Comparison of ENCODE assay signal across 18 cellular contexts in genomic region chrX:104108955-104109354, GRCh38. TPM values are rescaled to one million over a fixed set of nuclear protein-coding genes. Genes with fewer than 3 reads are reported as not detected.
DNase-seq lines count a peak whose midpoint lies in the region; ATAC-seq and TF ChIP-seq lines count a peak whose summit lies in the region.
"Had no signal": no experiment of that assay in that cellular context is flagged by ENCODE, and none has a peak within 500 bp of the region (broad histone marks: within the 10 kb centered on the region; RNA-seq: fewer than 3 reads in every experiment).

No MANE protein-coding gene starts in this region.

- H3K4me3 ChIP-seq in KMS-11 (IDR thresholded peaks at IDR 0.05; ENCODE audit: insufficient read depth, low read depth, low read length) (no peak overlapping the region), stomach (no peak overlapping the region)
- H3K4me3 ChIP-seq: Peyer's patch had no signal

- H3K4me1 Mint-ChIP-seq in activated CD4-positive, alpha-beta memory T cell treated with anti-CD3 and anti-CD28 coated beads, Interleukin-2, amount 10 ng/mL, durations not matched to agents 7 days and 5 days, result peaks cover 39% of the 10 kb centered on the region
- peaks cover 29% of the 10 kb centered on the region for H3K4me1 Mint-ChIP-seq in activated CD4-positive, alpha-beta memory T cell treated with anti-CD3 and anti-CD28 coated beads for 36 hours (ENCODE audit: low read depth)
- H3K4me1 Mint-ChIP-seq in central memory CD8-positive, alpha-beta T cell, result peaks cover 52% of the 10 kb centered on the region
- H3K4me1 Mint-ChIP-seq in stimulated activated effector memory CD8-positive, alpha-beta T cell treated with anti-CD3 and anti-CD28 coated beads, Interleukin-12 subunit alpha, Interleukin-12 subunit beta, amount 100 ng/mL, for 72 hours, result peaks cover 43% of the 10 kb centered on the region

- peak overlapping the region; percentile 49 for H3K27ac Mint-ChIP-seq in activated CD4-positive, alpha-beta memory T cell treated with anti-CD3 and anti-CD28 coated beads, Interleukin-2, amount 10 ng/mL, durations not matched to agents 7 days and 5 days
- no peak overlapping the region for H3K27ac Mint-ChIP-seq in activated CD4-positive, alpha-beta memory T cell treated with anti-CD3 and anti-CD28 coated beads for 36 hours
- peak overlapping the region; percentile 90 for H3K27ac Mint-ChIP-seq in central memory CD8-positive, alpha-beta T cell (ENCODE audit: low read depth)
- H3K27ac Mint-ChIP-seq in stimulated activated effector memory CD8-positive, alpha-beta T cell treated with anti-CD3 and anti-CD28 coated beads, Interleukin-12 subunit alpha, Interleukin-12 subunit beta, amount 100 ng/mL, for 72 hours, result no peak overlapping the region
- H3K27ac Mint-ChIP-seq: IgD-negative memory B cell had no signal

- H2AFZ ChIP-seq in KMS-11 (ENCODE audit: low read depth), result no peak overlapping the region

- no peak for TF ChIP-seq EP300 in stomach (IDR thresholded peaks at IDR 0.05)

- H3K27ac ChIP-seq in KMS-11, result no peak overlapping the region
- H3K27ac ChIP-seq in stomach, result no peak overlapping the region
- H3K27ac ChIP-seq: Peyer's patch had no signal

- no peaks in the 10 kb centered on the region for H4K20me1 ChIP-seq in KMS-11 (ENCODE audit: insufficient read depth)

- H3K36me3 ChIP-seq in KMS-11 (ENCODE audit: insufficient read depth) (no peaks in the 10 kb centered on the region), stomach (no peaks in the 10 kb centered on the region)
- H3K36me3 ChIP-seq: Peyer's patch had no signal

- no peaks in the 10 kb centered on the region for H3K9me3 Mint-ChIP-seq in activated CD4-positive, alpha-beta memory T cell treated with anti-CD3 and anti-CD28 coated beads, Interleukin-2, amount 10 ng/mL, durations not matched to agents 7 days and 5 days
- no peaks in the 10 kb centered on the region for H3K9me3 Mint-ChIP-seq in activated CD4-positive, alpha-beta memory T cell treated with anti-CD3 and anti-CD28 coated beads for 36 hours
- H3K9me3 Mint-ChIP-seq in central memory CD8-positive, alpha-beta T cell, result no peaks in the 10 kb centered on the region
- H3K9me3 Mint-ChIP-seq in stimulated activated effector memory CD8-positive, alpha-beta T cell treated with anti-CD3 and anti-CD28 coated beads, Interleukin-12 subunit alpha, Interleukin-12 subunit beta, amount 100 ng/mL, for 72 hours, result no peaks in the 10 kb centered on the region
- H3K9me3 Mint-ChIP-seq: IgD-negative memory B cell had no signal

- H3K4me3 Mint-ChIP-seq in activated CD4-positive, alpha-beta memory T cell treated with anti-CD3 and anti-CD28 coated beads, Interleukin-2, amount 10 ng/mL, durations not matched to agents 7 days and 5 days, result no peak overlapping the region
- no peak overlapping the region for H3K4me3 Mint-ChIP-seq in activated CD4-positive, alpha-beta memory T cell treated with anti-CD3 and anti-CD28 coated beads for 36 hours
- peak overlapping the region; percentile 48 for H3K4me3 Mint-ChIP-seq in central memory CD8-positive, alpha-beta T cell
- no peak overlapping the region for H3K4me3 Mint-ChIP-seq in stimulated activated effector memory CD8-positive, alpha-beta T cell treated with anti-CD3 and anti-CD28 coated beads, Interleukin-12 subunit alpha, Interleukin-12 subunit beta, amount 100 ng/mL, for 72 hours

- H3K9ac ChIP-seq in KMS-11, result no peak overlapping the region
- H3K9ac ChIP-seq: SK-N-SH had no signal

- intact Hi-C loops in activated CD4-positive, alpha-beta memory T cell treated with anti-CD3 and anti-CD28 coated beads for 36 hours (cut with micrococcal nuclease), result no loop called here
- intact Hi-C loops in stomach (cut with DNase I; ENCODE audit: low total_unique reads), result no loop called here

- no peaks in the 10 kb centered on the region for H3K36me3 Mint-ChIP-seq in activated CD4-positive, alpha-beta memory T cell treated with anti-CD3 and anti-CD28 coated beads, Interleukin-2, amount 10 ng/mL, durations not matched to agents 7 days and 5 days (ENCODE audit: low read depth)
- H3K36me3 Mint-ChIP-seq in activated CD4-positive, alpha-beta memory T cell treated with anti-CD3 and anti-CD28 coated beads for 36 hours, result no peaks in the 10 kb centered on the region
- peaks cover 7% of the 10 kb centered on the region for H3K36me3 Mint-ChIP-seq in central memory CD8-positive, alpha-beta T cell (ENCODE audit: insufficient read depth)
- no peaks in the 10 kb centered on the region for H3K36me3 Mint-ChIP-seq in stimulated activated effector memory CD8-positive, alpha-beta T cell treated with anti-CD3 and anti-CD28 coated beads, Interleukin-12 subunit alpha, Interleukin-12 subunit beta, amount 100 ng/mL, for 72 hours
- H3K36me3 Mint-ChIP-seq: IgD-negative memory B cell had no signal

- CTCF ChIA-PET in activated CD4-positive, alpha-beta memory T cell treated with anti-CD3 and anti-CD28 coated beads, Interleukin-2, amount 10 ng/mL, durations not matched to agents 7 days and 5 days (lab: Charles Lee), result interaction anchor here (0.8 to 2.2 kb wide), 2 partner anchors 8 to 10 kb away, joined by 3 to 5 read pairs; no protein-coding TSS in a partner anchor
- CTCF ChIA-PET in activated CD4-positive, alpha-beta memory T cell treated with anti-CD3 and anti-CD28 coated beads for 36 hours (lab: Charles Lee), result no interaction called here

- H3K27me3 Mint-ChIP-seq in activated CD4-positive, alpha-beta memory T cell treated with anti-CD3 and anti-CD28 coated beads, Interleukin-2, amount 10 ng/mL, durations not matched to agents 7 days and 5 days, result no peaks in the 10 kb centered on the region
- H3K27me3 Mint-ChIP-seq in activated CD4-positive, alpha-beta memory T cell treated with anti-CD3 and anti-CD28 coated beads for 36 hours, result no peaks in the 10 kb centered on the region
- no peaks in the 10 kb centered on the region for H3K27me3 Mint-ChIP-seq in central memory CD8-positive, alpha-beta T cell

- peaks cover 27% of the 10 kb centered on the region for H3K4me1 ChIP-seq in KMS-11 (ENCODE audit: low read depth, poor library complexity, severe bottlenecking)
- peaks cover 0 to 5% (median 2%) of the 10 kb centered on the region in 4 donors for H3K4me1 ChIP-seq in stomach
- H3K4me1 ChIP-seq: Peyer's patch had no signal

- peak overlapping the region; percentile 29; the same call in 1 of the 2 replicates for H3K4me2 ChIP-seq in KMS-11
- H3K4me2 ChIP-seq: SK-N-SH had no signal

- no peak for TF ChIP-seq CTCF in KMS-11 (conservative IDR thresholded peaks at IDR 0.05; ENCODE audit: low read depth, low read length)
- TF ChIP-seq CTCF in stomach (IDR thresholded peaks at IDR 0.05), result no peak

- POLR2A ChIA-PET in activated CD4-positive, alpha-beta memory T cell treated with anti-CD3 and anti-CD28 coated beads, Interleukin-2, amount 10 ng/mL, durations not matched to agents 7 days and 5 days (lab: Charles Lee), result interaction anchor here (1.1 kb wide), 1 partner anchor 48 kb away, joined by 3 read pairs; no protein-coding TSS in a partner anchor
- POLR2A ChIA-PET in activated CD4-positive, alpha-beta memory T cell treated with anti-CD3 and anti-CD28 coated beads for 36 hours (lab: Charles Lee), result no interaction called here

- DNase-seq in activated CD4-positive, alpha-beta memory T cell treated with anti-CD3 and anti-CD28 coated beads, Interleukin-2, amount 10 ng/mL, durations not matched to agents 7 days and 5 days, result no peak
- no peak for DNase-seq in activated CD4-positive, alpha-beta memory T cell treated with anti-CD3 and anti-CD28 coated beads for 36 hours
- DNase-seq in central memory CD8-positive, alpha-beta T cell (ENCODE audit: low spot score in 2 of 2), result no peak
- no peak for DNase-seq in stimulated activated effector memory CD8-positive, alpha-beta T cell treated with anti-CD3 and anti-CD28 coated beads, Interleukin-12 subunit alpha, Interleukin-12 subunit beta, amount 100 ng/mL, for 72 hours (ENCODE audit: low spot score in 2 of 2)
- DNase-seq in stomach (no peak), NCI-H2171 (lab: John Stamatoyannopoulos, UW) (no peak)
- DNase-seq: C1 segment of cervical spinal cord, Calu3, NCI-H345, NCI-H526 treated with DMSO at 0.1 percent for 48 hours, Right ventricle myocardium superior, SK-N-SH had no signal

- H3K27me3 ChIP-seq in KMS-11 (ENCODE audit: insufficient read depth, low read depth), result no peaks in the 10 kb centered on the region
- H3K27me3 ChIP-seq in stomach, result peaks cover 0 to 10% (median 0%) of the 10 kb centered on the region in 3 donors
- H3K27me3 ChIP-seq: Peyer's patch had no signal

- no peak for TF ChIP-seq POLR2A in stomach (IDR thresholded peaks at IDR 0.05)

- H3K79me2 ChIP-seq in KMS-11 (ENCODE audit: insufficient read depth, low read depth), result peaks cover 11% of the 10 kb centered on the region; the same call in 1 of the 2 replicates

- H3K9me3 ChIP-seq in stomach, result no peaks in the 10 kb centered on the region
- H3K9me3 ChIP-seq: Peyer's patch, SK-N-SH had no signal

- ATAC-seq in central memory CD8-positive, alpha-beta T cell (replicated peaks; ENCODE audit: extremely low read depth, poor library complexity, severe bottlenecking), result no peak
- peak; percentile 59 for ATAC-seq in stimulated activated effector memory CD8-positive, alpha-beta T cell treated with anti-CD3 and anti-CD28 coated beads, Interleukin-12 subunit alpha, Interleukin-12 subunit beta, amount 100 ng/mL, for 72 hours
- ATAC-seq in esophagus mucosa, result no peak
- ATAC-seq: HCT116 had no signal

- 55 to 93% (median 73%) methylated on average over 1 of the region's 1 CpG for WGBS in stomach, 5 donors

RNA-seq across cellular contexts. Expression of gene ZCCHC18, which starts 3.4 kb away (rescaled TPM):
- total RNA-seq in activated CD4-positive, alpha-beta memory T cell treated with anti-CD3 and anti-CD28 coated beads, Interleukin-2, amount 10 ng/mL, durations not matched to agents 7 days and 5 days, result 1 to 10 TPM; 1.6 to 2.8 TPM
- under 1 TPM; 0.36 to 0.77 TPM for total RNA-seq in activated CD4-positive, alpha-beta memory T cell treated with anti-CD3 and anti-CD28 coated beads for 36 hours
- total RNA-seq in esophagus mucosa, result not detected
- total RNA-seq in stomach, result 1 to 10 TPM in 1 of 5 donors, under 1 TPM in 1, not detected in 3; 0.92 to 2.8 TPM
- 1 to 10 TPM in 1 of 3 donors, under 1 TPM in 2; 0.50 to 1.3 (median 0.61) TPM for polyA plus RNA-seq in stomach
- total RNA-seq: A172 had no signal

RNA-seq across cellular contexts. Expression of gene TMSB15C, which starts 32.9 kb away (rescaled TPM):
- total RNA-seq in activated CD4-positive, alpha-beta memory T cell treated with anti-CD3 and anti-CD28 coated beads, Interleukin-2, amount 10 ng/mL, durations not matched to agents 7 days and 5 days, result 1 to 10 TPM; 1.9 to 2.9 TPM
- total RNA-seq in activated CD4-positive, alpha-beta memory T cell treated with anti-CD3 and anti-CD28 coated beads for 36 hours, result 1 to 10 TPM; 1.6 to 2.7 TPM
- total RNA-seq in esophagus mucosa (0.12 TPM), stomach (10 to 100 TPM in 1 of 5 donors, 1 to 10 TPM in 1, not detected in 3; 1.6 to 11.7 TPM)
- polyA plus RNA-seq in stomach, result under 1 TPM; 0.33 to 0.76 (median 0.62) TPM

RNA-seq across cellular contexts. Expression of gene SLC25A53, which starts 47.9 kb away (rescaled TPM):
- total RNA-seq in activated CD4-positive, alpha-beta memory T cell treated with anti-CD3 and anti-CD28 coated beads, Interleukin-2, amount 10 ng/mL, durations not matched to agents 7 days and 5 days, result 1 to 10 TPM; 7.9 to 8.3 TPM
- total RNA-seq in activated CD4-positive, alpha-beta memory T cell treated with anti-CD3 and anti-CD28 coated beads for 36 hours, result 1 to 10 TPM; 3.6 to 4.2 TPM
- total RNA-seq in esophagus mucosa (2.1 TPM), stomach (100 to 1,000 TPM in 1 of 5 donors, 10 to 100 TPM in 1, 1 to 10 TPM in 3; 2.9 to 118 (median 9.1) TPM)
- polyA plus RNA-seq in stomach, result 1 to 10 TPM; 3.3 to 8.0 (median 3.5) TPM

RNA-seq across cellular contexts. Expression of gene FAM199X, which starts 57.3 kb away (rescaled TPM):
- total RNA-seq in activated CD4-positive, alpha-beta memory T cell treated with anti-CD3 and anti-CD28 coated beads, Interleukin-2, amount 10 ng/mL, durations not matched to agents 7 days and 5 days, result 10 to 100 TPM; 12.9 to 13.1 TPM
- 1 to 10 TPM; 8.3 to 9.1 TPM for total RNA-seq in activated CD4-positive, alpha-beta memory T cell treated with anti-CD3 and anti-CD28 coated beads for 36 hours
- total RNA-seq in esophagus mucosa (8.9 TPM), stomach (10 to 100 TPM; 16.3 to 41.3 (median 19.7) TPM)
- polyA plus RNA-seq in stomach, result 1 to 10 TPM; 4.5 to 7.2 (median 4.6) TPM

Comparison
In these comparisons a context has a peak if more than half of its experiments do, and no peak if none do; other contexts are left out.
1. H3K27ac Mint-ChIP-seq: peak in activated CD4-positive, alpha-beta memory T cell treated with anti-CD3 and anti-CD28 coated beads, Interleukin-2, amount 10 ng/mL, durations not matched to agents 7 days and 5 days (single experiment) and central memory CD8-positive, alpha-beta T cell (single experiment); none in activated CD4-positive, alpha-beta memory T cell treated with anti-CD3 and anti-CD28 coated beads for 36 hours (single experiment) and stimulated activated effector memory CD8-positive, alpha-beta T cell treated with anti-CD3 and anti-CD28 coated beads, Interleukin-12 subunit alpha, Interleukin-12 subunit beta, amount 100 ng/mL, for 72 hours (single experiment).